ENCODE assay signal across 1 cellular context in the genomic region with DNA sequence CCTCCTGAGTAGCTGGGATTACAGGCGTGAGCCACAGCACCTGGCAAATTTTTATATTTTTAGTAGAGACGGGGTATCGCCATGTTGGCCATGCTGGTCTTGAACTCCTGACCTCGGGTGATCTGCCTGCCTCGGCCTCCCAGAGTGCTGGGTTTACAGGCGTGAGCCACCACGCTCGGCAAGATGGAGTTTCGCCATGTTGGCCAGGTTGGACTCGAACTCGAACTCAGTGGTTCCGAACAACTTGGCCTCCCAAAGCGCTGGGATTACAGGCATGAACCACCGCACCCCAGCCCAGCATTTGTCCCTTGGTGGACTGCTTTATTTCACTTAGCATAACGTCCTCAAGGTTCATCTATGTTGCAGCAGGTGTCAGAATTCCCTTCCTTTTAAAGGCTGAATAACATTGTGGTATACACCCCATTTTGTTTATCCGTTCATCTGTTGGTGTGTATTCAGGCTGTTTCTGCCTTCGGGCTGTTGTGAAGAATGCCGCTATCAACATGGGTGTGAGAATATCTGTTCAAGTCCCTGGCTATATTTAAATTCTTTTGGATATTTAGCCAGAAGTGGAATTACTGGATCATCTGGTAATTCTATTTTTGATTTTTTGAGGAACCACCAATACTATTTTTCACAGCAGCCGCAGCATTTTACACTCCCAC.
TF ChIP-seq lines count a peak whose summit lies in the region.

No MANE protein-coding gene starts in this region.

TF ChIP-seq in WTC11, 78 proteins besides CTCF, POLR2A, EP300 and RAD21 (continued from another document):
- TF ChIP-seq, protein P1, sequence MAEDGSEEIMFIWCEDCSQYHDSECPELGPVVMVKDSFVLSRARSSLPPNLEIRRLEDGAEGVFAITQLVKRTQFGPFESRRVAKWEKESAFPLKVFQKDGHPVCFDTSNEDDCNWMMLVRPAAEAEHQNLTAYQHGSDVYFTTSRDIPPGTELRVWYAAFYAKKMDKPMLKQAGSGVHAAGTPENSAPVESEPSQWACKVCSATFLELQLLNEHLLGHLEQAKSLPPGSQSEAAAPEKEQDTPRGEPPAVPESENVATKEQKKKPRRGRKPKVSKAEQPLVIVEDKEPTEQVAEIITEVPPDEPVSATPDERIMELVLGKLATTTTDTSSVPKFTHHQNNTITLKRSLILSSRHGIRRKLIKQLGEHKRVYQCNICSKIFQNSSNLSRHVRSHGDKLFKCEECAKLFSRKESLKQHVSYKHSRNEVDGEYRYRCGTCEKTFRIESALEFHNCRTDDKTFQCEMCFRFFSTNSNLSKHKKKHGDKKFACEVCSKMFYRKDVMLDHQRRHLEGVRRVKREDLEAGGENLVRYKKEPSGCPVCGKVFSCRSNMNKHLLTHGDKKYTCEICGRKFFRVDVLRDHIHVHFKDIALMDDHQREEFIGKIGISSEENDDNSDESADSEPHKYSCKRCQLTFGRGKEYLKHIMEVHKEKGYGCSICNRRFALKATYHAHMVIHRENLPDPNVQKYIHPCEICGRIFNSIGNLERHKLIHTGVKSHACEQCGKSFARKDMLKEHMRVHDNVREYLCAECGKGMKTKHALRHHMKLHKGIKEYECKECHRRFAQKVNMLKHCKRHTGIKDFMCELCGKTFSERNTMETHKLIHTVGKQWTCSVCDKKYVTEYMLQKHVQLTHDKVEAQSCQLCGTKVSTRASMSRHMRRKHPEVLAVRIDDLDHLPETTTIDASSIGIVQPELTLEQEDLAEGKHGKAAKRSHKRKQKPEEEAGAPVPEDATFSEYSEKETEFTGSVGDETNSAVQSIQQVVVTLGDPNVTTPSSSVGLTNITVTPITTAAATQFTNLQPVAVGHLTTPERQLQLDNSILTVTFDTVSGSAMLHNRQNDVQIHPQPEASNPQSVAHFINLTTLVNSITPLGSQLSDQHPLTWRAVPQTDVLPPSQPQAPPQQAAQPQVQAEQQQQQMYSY (CRISPR knock-in tag; IDR thresholded peaks at IDR 0.05): no peak
- no peak for TF ChIP-seq HMGA2 (CRISPR knock-in tag; IDR thresholded peaks at IDR 0.05)
